ENCODE assay signal across 17 cellular contexts in the genomic region with DNA sequence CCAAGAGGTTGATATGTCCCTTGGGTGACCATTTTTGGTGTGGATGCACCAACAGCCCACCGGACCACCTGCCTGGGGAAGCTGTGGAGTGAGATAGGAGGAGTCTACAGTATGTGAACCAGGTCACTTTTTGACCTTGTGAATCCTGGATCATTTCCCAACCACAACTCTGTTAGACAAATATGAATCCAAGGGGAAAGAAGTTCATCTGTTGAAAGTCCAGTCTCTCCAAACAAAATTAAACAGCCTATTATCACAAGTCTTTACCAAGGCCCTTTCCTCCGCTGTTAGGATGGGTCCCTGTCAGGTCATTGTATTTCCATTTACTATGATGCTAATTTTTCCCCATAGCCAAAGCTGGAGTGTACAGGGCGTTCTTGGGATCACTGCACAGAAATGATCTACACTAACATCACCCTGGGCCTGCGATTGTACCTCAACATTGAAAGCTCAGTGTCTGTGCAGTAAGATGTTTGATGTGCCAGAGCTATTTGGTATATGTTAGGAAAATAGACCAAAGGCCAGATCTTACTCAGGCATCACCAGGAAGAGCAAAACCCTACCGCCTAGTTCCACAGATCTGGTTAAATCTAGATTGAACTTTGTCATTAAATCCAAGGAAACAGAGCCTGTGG.
DNase-seq lines count a peak whose midpoint lies in the region; ATAC-seq and TF ChIP-seq lines count a peak whose summit lies in the region.
"Had no signal": no experiment of that assay in that cellular context is flagged by ENCODE, and none has a peak within 500 bp of the region (broad histone marks: within the 10 kb centered on the region; RNA-seq: fewer than 3 reads in every experiment).

No MANE protein-coding gene starts in this region.

- H3K27me3 ChIP-seq in PC-3 (ENCODE audit: low read length), result no peaks in the 10 kb centered on the region
- H3K27me3 ChIP-seq in liver (ENCODE audit: control insufficient read depth in 4 of 4, insufficient read depth in 4 of 4, low read length in 3 of 4), result no peaks in the 10 kb centered on the region
- no peaks in the 10 kb centered on the region for H3K27me3 ChIP-seq in thoracic aorta (replicated peaks; ENCODE audit: insufficient read depth)
- no peaks in the 10 kb centered on the region for H3K27me3 ChIP-seq in naive thymus-derived CD4-positive, alpha-beta T cell (ENCODE audit: control insufficient read depth in 2 of 2, insufficient read depth in 2 of 2, low read length in 2 of 2)
- H3K27me3 ChIP-seq: BLaER1 had no signal

- peaks cover 11% of the 10 kb centered on the region; the same call in 1 of the 2 replicates for H3K79me2 ChIP-seq in PC-3 (ENCODE audit: low read length)

- no peak overlapping the region for H3K9ac ChIP-seq in PC-3 (ENCODE audit: low read length)
- no peak overlapping the region for H3K9ac ChIP-seq in liver (ENCODE audit: low read depth in 1 of 2, low read length in 2 of 2)
- H3K9ac ChIP-seq: BLaER1 had no signal

- no peak for TF ChIP-seq CTCF in PC-3 (conservative IDR thresholded peaks at IDR 0.05; ENCODE audit: low read depth, low read length)
- TF ChIP-seq CTCF in liver (IDR thresholded peaks at IDR 0.05; ENCODE audit: low read depth, low read length, missing input control), result no peak
- TF ChIP-seq CTCF in thoracic aorta (IDR thresholded peaks at IDR 0.05), result no peak

- no peaks in the 10 kb centered on the region for H3K4me1 Mint-ChIP-seq in naive thymus-derived CD4-positive, alpha-beta T cell
- no peaks in the 10 kb centered on the region for H3K4me1 Mint-ChIP-seq in activated naive CD4-positive, alpha-beta T cell treated with anti-CD3 and anti-CD28 coated beads for 36 hours (ENCODE audit: low read depth)

- H3K36me3 Mint-ChIP-seq in naive thymus-derived CD4-positive, alpha-beta T cell, result no peaks in the 10 kb centered on the region
- no peaks in the 10 kb centered on the region for H3K36me3 Mint-ChIP-seq in activated naive CD4-positive, alpha-beta T cell treated with anti-CD3 and anti-CD28 coated beads for 36 hours (ENCODE audit: low read depth)

- no peaks in the 10 kb centered on the region for H3K9me2 ChIP-seq in PC-3 (replicated peaks; ENCODE audit: low read length)

- TF ChIP-seq RAD21 in liver (IDR thresholded peaks at IDR 0.05), result peak; percentile 23 to 33

- H3K27me3 Mint-ChIP-seq in naive thymus-derived CD4-positive, alpha-beta T cell, result peaks cover 4 to 34% (median 8%) of the 10 kb centered on the region in 5 donors
- peaks cover 11% of the 10 kb centered on the region for H3K27me3 Mint-ChIP-seq in activated naive CD4-positive, alpha-beta T cell treated with anti-CD3 and anti-CD28 coated beads for 36 hours (ENCODE audit: low read depth)

- DNase-seq in PC-3 (no peak), epithelial cell of prostate (ENCODE audit: low read depth, low spot score) (no peak), thoracic aorta (ENCODE audit: low spot score) (no peak), SKM-1 (lab: John Stamatoyannopoulos, UW; ENCODE audit: unreplicated experiment) (no peak), HPDE6-E6E7 (ENCODE audit: extremely low spot score) (no peak)
- no peak for DNase-seq in naive thymus-derived CD4-positive, alpha-beta T cell
- DNase-seq in activated naive CD4-positive, alpha-beta T cell treated with anti-CD3 and anti-CD28 coated beads for 36 hours, result no peak
- DNase-seq: activated naive CD4-positive, alpha-beta T cell treated with Interleukin-2 at 50 U/mL for 16 hours; central memory CD4-positive, alpha-beta T cell; DMS 273 treated with DMSO at 0.1 percent for 48 hours; MM.1S; NCI-H2029 treated with DMSO at 0.1 percent for 48 hours; NCI-H774; psoas muscle; stimulated activated CD4-positive, alpha-beta T cell treated with anti-CD3 and anti-CD28 coated beads, Interleukin-1b, Interleukin-23, amount 100 ng/mL, for 48 hours had no signal

- CTCF ChIA-PET in PC-3 (lab: Charles Lee), result interaction anchor here (0.6 kb wide), 1 partner anchor 583 kb away, joined by 3 read pairs; no protein-coding TSS in a partner anchor
- CTCF ChIA-PET in naive thymus-derived CD4-positive, alpha-beta T cell (lab: Charles Lee), result no interaction called here
- CTCF ChIA-PET in activated naive CD4-positive, alpha-beta T cell treated with anti-CD3 and anti-CD28 coated beads for 36 hours (lab: Charles Lee), result no interaction called here

- peak overlapping the region; percentile 62 for H3K27ac ChIP-seq in PC-3 (ENCODE audit: low read length)
- H3K27ac ChIP-seq in epithelial cell of prostate, result peak overlapping the region; percentile 70
- peak overlapping the region; percentile 58 to 76 for H3K27ac ChIP-seq in liver (ENCODE audit: low read depth in 1 of 2, low read length in 2 of 2)
- peak overlapping the region; percentile 3 to 28 for H3K27ac ChIP-seq in thoracic aorta
- no peak overlapping the region for H3K27ac ChIP-seq in naive thymus-derived CD4-positive, alpha-beta T cell (ENCODE audit: low read depth, low read length)
- H3K27ac ChIP-seq: BLaER1, psoas muscle had no signal

- no peak overlapping the region for H3K4me3 Mint-ChIP-seq in naive thymus-derived CD4-positive, alpha-beta T cell
- H3K4me3 Mint-ChIP-seq in activated naive CD4-positive, alpha-beta T cell treated with anti-CD3 and anti-CD28 coated beads for 36 hours, result no peak overlapping the region

- no peaks in the 10 kb centered on the region for H3K9me3 ChIP-seq in PC-3 (ENCODE audit: low read length)
- H3K9me3 ChIP-seq in liver (ENCODE audit: control insufficient read depth in 4 of 4, low read length in 3 of 4), result no peaks in the 10 kb centered on the region
- no peaks in the 10 kb centered on the region for H3K9me3 ChIP-seq in thoracic aorta
- H3K9me3 ChIP-seq in naive thymus-derived CD4-positive, alpha-beta T cell (ENCODE audit: control insufficient read depth in 2 of 3, low read length in 3 of 3), result no peaks in the 10 kb centered on the region
- H3K9me3 ChIP-seq: BLaER1, psoas muscle had no signal

- H2AFZ ChIP-seq in PC-3 (ENCODE audit: low read length), result no peak overlapping the region

- intact Hi-C loops in PC-3 (cut with micrococcal nuclease), result no loop called here
- intact Hi-C loops in naive thymus-derived CD4-positive, alpha-beta T cell (cut with micrococcal nuclease), result no loop called here
- intact Hi-C loops in activated naive CD4-positive, alpha-beta T cell treated with anti-CD3 and anti-CD28 coated beads for 36 hours (cut with micrococcal nuclease), result no loop called here

- BruUV-seq in PC-3 (replicated peaks; lab: Mats Ljungman, UMichigan), result no TSS peak

- H4K20me1 ChIP-seq in PC-3 (ENCODE audit: low read length), result no peaks in the 10 kb centered on the region
- H4K20me1 ChIP-seq: BLaER1 had no signal

- POLR2A ChIA-PET in PC-3 (lab: Charles Lee; ENCODE audit: unreplicated experiment), result no interaction called here
- POLR2A ChIA-PET in naive thymus-derived CD4-positive, alpha-beta T cell (lab: Charles Lee), result no interaction called here

- H3K36me3 ChIP-seq in PC-3 (ENCODE audit: low read depth, low read length), result peaks cover 24% of the 10 kb centered on the region
- peaks cover 0 to 7% (median 1%) of the 10 kb centered on the region in 4 donors for H3K36me3 ChIP-seq in liver (ENCODE audit: control insufficient read depth in 4 of 4, insufficient read depth in 3 of 4, low read depth in 1 of 4, low read length in 3 of 4)
- peaks cover 5% of the 10 kb centered on the region for H3K36me3 ChIP-seq in thoracic aorta
- H3K36me3 ChIP-seq in naive thymus-derived CD4-positive, alpha-beta T cell (ENCODE audit: control insufficient read depth in 2 of 3, insufficient read depth in 3 of 3, low read length in 3 of 3), result no peaks in the 10 kb centered on the region
- H3K36me3 ChIP-seq: BLaER1 had no signal

- 31% methylated on average over 5 of the region's 5 CpGs for WGBS in liver

- H3K4me1 ChIP-seq in PC-3 (ENCODE audit: insufficient read depth, low read length), result peaks cover 20% of the 10 kb centered on the region
- peaks cover 6 to 27% (median 23%) of the 10 kb centered on the region in 4 donors for H3K4me1 ChIP-seq in liver (ENCODE audit: control insufficient read depth in 4 of 4, insufficient read depth in 4 of 4, low read length in 3 of 4)
- peaks cover 4 to 21% of the 10 kb centered on the region in 2 donors for H3K4me1 ChIP-seq in thoracic aorta (ENCODE audit: control insufficient read depth in 1 of 2, low read depth in 2 of 2)
- no peaks in the 10 kb centered on the region for H3K4me1 ChIP-seq in naive thymus-derived CD4-positive, alpha-beta T cell (ENCODE audit: control insufficient read depth in 2 of 2, insufficient read depth in 2 of 2, low read length in 2 of 2)
- H3K4me1 ChIP-seq: BLaER1 had no signal

- H3K4me3 ChIP-seq in PC-3 (ENCODE audit: low read length), result no peak overlapping the region
- no peak overlapping the region for H3K4me3 ChIP-seq in liver (ENCODE audit: low read depth in 1 of 3, low read length in 3 of 3)
- no peak overlapping the region for H3K4me3 ChIP-seq in thoracic aorta
- H3K4me3 ChIP-seq in naive thymus-derived CD4-positive, alpha-beta T cell (ENCODE audit: low read length), result no peak overlapping the region
- H3K4me3 ChIP-seq: BLaER1, psoas muscle had no signal

- no peak overlapping the region for H3K27ac Mint-ChIP-seq in naive thymus-derived CD4-positive, alpha-beta T cell
- no peak overlapping the region for H3K27ac Mint-ChIP-seq in activated naive CD4-positive, alpha-beta T cell treated with anti-CD3 and anti-CD28 coated beads for 36 hours

- H3K9me3 Mint-ChIP-seq in naive thymus-derived CD4-positive, alpha-beta T cell, result peaks cover 0 to 2% (median 0%) of the 10 kb centered on the region in 11 donors
- no peaks in the 10 kb centered on the region for H3K9me3 Mint-ChIP-seq in activated naive CD4-positive, alpha-beta T cell treated with anti-CD3 and anti-CD28 coated beads for 36 hours

- ATAC-seq in PC-3, result no peak
- ATAC-seq in thoracic aorta (ENCODE audit: insufficient number of reproducible peaks, low FRiP score, low read depth), result no peak
- no peak for ATAC-seq in naive thymus-derived CD4-positive, alpha-beta T cell
- ATAC-seq: psoas muscle had no signal

- no peak overlapping the region for H3K4me2 ChIP-seq in PC-3 (ENCODE audit: low read length)
- H3K4me2 ChIP-seq: BLaER1 had no signal

- no peaks in the 10 kb centered on the region for H3F3A ChIP-seq in PC-3 (ENCODE audit: low read length, unreplicated experiment)

TF ChIP-seq in liver, 16 proteins besides CTCF, POLR2A, EP300 and RAD21 (continues in another document):
- TF ChIP-seq YY1 (IDR thresholded peaks at IDR 0.05), result peak; percentile 29
- TF ChIP-seq, protein P1, sequence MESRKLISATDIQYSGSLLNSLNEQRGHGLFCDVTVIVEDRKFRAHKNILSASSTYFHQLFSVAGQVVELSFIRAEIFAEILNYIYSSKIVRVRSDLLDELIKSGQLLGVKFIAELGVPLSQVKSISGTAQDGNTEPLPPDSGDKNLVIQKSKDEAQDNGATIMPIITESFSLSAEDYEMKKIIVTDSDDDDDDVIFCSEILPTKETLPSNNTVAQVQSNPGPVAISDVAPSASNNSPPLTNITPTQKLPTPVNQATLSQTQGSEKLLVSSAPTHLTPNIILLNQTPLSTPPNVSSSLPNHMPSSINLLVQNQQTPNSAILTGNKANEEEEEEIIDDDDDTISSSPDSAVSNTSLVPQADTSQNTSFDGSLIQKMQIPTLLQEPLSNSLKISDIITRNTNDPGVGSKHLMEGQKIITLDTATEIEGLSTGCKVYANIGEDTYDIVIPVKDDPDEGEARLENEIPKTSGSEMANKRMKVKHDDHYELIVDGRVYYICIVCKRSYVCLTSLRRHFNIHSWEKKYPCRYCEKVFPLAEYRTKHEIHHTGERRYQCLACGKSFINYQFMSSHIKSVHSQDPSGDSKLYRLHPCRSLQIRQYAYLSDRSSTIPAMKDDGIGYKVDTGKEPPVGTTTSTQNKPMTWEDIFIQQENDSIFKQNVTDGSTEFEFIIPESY (IDR thresholded peaks at IDR 0.05), result no peak
